1 cellular context compared by ENCODE assay signal in the genomic region with DNA sequence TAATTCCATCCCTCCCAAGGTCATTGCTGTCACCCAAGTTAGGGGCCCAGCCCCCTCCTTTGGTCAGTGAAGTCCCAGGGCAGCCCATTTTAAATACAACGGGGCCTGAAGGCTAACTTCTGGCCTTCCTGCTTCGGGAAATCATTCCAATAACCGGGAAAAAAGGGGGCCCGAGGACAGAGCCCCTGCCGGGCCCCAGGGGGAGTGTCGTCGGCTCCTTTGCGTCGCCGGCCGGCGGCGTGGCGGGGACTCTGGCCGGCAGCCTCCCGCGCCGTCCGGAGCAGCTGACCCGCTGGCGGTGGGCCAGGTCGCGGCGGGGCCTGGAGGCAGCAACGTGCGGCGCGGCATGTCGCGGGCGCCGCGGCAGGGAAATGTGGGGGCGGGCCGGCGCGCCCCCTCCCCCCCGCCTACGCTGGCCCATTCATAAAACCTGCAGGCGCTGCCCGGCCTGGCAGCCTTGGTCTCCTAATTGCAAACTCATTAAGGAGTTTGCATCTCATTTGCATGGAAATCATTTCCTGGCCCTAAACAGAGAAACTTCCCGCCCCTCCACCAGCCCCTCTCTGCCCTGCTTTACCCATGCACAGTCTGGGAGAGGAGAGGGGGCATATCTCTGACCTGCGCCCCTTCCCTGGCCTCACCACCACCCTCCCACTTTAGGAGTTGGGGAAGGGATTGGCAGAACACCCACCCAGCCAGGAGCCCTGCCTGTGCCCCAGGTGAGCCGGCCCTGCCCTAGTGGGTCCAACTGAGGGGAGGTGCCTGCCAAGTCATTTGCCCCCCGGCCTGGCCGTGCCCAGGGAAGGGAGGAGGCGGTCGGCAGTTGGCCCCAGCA.
A peak's percentile ranks its signal among the peaks of the same experiment; 100 is the strongest.
TF ChIP-seq lines count a peak whose summit lies in the region.

No MANE protein-coding gene starts in this region.

TF ChIP-seq in K562, 482 proteins besides CTCF, POLR2A, EP300 and RAD21 (continued from another document):
- TF ChIP-seq, protein P1, sequence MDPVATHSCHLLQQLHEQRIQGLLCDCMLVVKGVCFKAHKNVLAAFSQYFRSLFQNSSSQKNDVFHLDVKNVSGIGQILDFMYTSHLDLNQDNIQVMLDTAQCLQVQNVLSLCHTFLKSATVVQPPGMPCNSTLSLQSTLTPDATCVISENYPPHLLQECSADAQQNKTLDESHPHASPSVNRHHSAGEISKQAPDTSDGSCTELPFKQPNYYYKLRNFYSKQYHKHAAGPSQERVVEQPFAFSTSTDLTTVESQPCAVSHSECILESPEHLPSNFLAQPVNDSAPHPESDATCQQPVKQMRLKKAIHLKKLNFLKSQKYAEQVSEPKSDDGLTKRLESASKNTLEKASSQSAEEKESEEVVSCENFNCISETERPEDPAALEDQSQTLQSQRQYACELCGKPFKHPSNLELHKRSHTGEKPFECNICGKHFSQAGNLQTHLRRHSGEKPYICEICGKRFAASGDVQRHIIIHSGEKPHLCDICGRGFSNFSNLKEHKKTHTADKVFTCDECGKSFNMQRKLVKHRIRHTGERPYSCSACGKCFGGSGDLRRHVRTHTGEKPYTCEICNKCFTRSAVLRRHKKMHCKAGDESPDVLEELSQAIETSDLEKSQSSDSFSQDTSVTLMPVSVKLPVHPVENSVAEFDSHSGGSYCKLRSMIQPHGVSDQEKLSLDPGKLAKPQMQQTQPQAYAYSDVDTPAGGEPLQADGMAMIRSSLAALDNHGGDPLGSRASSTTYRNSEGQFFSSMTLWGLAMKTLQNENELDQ (CRISPR knock-in tag; IDR thresholded peaks at IDR 0.05; ENCODE audit: borderline replicate concordance), result no peak
- TF ChIP-seq, protein P2, sequence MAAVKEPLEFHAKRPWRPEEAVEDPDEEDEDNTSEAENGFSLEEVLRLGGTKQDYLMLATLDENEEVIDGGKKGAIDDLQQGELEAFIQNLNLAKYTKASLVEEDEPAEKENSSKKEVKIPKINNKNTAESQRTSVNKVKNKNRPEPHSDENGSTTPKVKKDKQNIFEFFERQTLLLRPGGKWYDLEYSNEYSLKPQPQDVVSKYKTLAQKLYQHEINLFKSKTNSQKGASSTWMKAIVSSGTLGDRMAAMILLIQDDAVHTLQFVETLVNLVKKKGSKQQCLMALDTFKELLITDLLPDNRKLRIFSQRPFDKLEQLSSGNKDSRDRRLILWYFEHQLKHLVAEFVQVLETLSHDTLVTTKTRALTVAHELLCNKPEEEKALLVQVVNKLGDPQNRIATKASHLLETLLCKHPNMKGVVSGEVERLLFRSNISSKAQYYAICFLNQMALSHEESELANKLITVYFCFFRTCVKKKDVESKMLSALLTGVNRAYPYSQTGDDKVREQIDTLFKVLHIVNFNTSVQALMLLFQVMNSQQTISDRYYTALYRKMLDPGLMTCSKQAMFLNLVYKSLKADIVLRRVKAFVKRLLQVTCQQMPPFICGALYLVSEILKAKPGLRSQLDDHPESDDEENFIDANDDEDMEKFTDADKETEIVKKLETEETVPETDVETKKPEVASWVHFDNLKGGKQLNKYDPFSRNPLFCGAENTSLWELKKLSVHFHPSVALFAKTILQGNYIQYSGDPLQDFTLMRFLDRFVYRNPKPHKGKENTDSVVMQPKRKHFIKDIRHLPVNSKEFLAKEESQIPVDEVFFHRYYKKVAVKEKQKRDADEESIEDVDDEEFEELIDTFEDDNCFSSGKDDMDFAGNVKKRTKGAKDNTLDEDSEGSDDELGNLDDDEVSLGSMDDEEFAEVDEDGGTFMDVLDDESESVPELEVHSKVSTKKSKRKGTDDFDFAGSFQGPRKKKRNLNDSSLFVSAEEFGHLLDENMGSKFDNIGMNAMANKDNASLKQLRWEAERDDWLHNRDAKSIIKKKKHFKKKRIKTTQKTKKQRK (IDR thresholded peaks at IDR 0.05; ENCODE audit: borderline replicate concordance, low read depth, low read length), result 0 out of 2 replicates have a peak, but pooled peaks have one; percentile 16
- TF ChIP-seq ZNF444 (CRISPR knock-in tag; IDR thresholded peaks at IDR 0.05) (peak; percentile 74), MTA3 (IDR thresholded peaks at IDR 0.05; ENCODE audit: borderline replicate concordance) (peak; percentile 88), NFIC (IDR thresholded peaks at IDR 0.05) (peak; percentile 96), KLF13 (tag; IDR thresholded peaks at IDR 0.05; ENCODE audit: borderline replicate concordance, low read depth) (no peak), FOXA3 (CRISPR knock-in tag; conservative IDR thresholded peaks at IDR 0.05 in 1 of 2, IDR thresholded peaks at IDR 0.05 in 1 of 2) (0 out of 4 replicates have a peak, but pooled peaks of 1 of the 2 experiments have one; percentile 12), KDM2B (CRISPR knock-in tag; IDR thresholded peaks at IDR 0.05) (peak; percentile 88; the same call in 1 of the 2 replicates), SOX6 (IDR thresholded peaks at IDR 0.05) (peak; percentile 69), GABPB2 (CRISPR knock-in tag; conservative IDR thresholded peaks at IDR 0.05) (0 out of 2 replicates have a peak, but pooled peaks have one; percentile 34), ZNF589 (CRISPR knock-in tag; IDR thresholded peaks at IDR 0.05; ENCODE audit: low read depth) (peak; percentile 88), NONO (IDR thresholded peaks at IDR 0.05; ENCODE audit: low read depth in 2 of 2, low read length in 1 of 2) (peak in 1 of 2 experiments; percentile 95; a peak in 2 of 4 replicates), POLR3A (IDR thresholded peaks at IDR 0.05; ENCODE audit: borderline replicate concordance, extremely low read depth, insufficient read depth, insufficient read length) (no peak), FOXP1 (CRISPR knock-in tag; IDR thresholded peaks at IDR 0.05) (peak; percentile 76; the same call in 1 of the 2 replicates), HDAC8 (tag; IDR thresholded peaks at IDR 0.05) (0 out of 2 replicates have a peak, but pooled peaks have one; percentile 78), MECOM (CRISPR knock-in tag; IDR thresholded peaks at IDR 0.05) (peak; percentile 60), STAT5B (CRISPR knock-in tag; IDR thresholded peaks at IDR 0.05) (no peak), YY1 (IDR thresholded peaks at IDR 0.05; ENCODE audit: borderline replicate concordance in 1 of 3, control insufficient read depth in 1 of 3, extremely low read depth in 1 of 3, insufficient read depth in 3 of 3, insufficient read length in 1 of 3, insufficient replicate concordance in 2 of 3, low read depth in 1 of 3, low read length in 2 of 3) (peak in 2 of 3 experiments; percentile 50 to 61), ATF7 (IDR thresholded peaks at IDR 0.05) (peak; percentile 82), ZNF644 (tag; IDR thresholded peaks at IDR 0.05; ENCODE audit: low read depth) (no peak), NR4A1 (CRISPR knock-in tag; IDR thresholded peaks at IDR 0.05) (no peak), NR4A1 (tag; IDR thresholded peaks at IDR 0.05) (peak; percentile 93), E2F3 (CRISPR knock-in tag; IDR thresholded peaks at IDR 0.05) (0 out of 2 replicates have a peak, but pooled peaks have one; percentile 38)
- TF ChIP-seq, protein P3, sequence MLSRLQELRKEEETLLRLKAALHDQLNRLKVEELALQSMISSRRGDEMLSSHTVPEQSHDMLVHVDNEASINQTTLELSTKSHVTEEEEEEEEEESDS (CRISPR knock-in tag; IDR thresholded peaks at IDR 0.05), result no peak
- TF ChIP-seq, protein P4, sequence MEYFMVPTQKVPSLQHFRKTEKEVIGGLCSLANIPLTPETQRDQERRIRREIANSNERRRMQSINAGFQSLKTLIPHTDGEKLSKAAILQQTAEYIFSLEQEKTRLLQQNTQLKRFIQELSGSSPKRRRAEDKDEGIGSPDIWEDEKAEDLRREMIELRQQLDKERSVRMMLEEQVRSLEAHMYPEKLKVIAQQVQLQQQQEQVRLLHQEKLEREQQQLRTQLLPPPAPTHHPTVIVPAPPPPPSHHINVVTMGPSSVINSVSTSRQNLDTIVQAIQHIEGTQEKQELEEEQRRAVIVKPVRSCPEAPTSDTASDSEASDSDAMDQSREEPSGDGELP (CRISPR knock-in tag; IDR thresholded peaks at IDR 0.05; ENCODE audit: borderline replicate concordance), result peak; percentile 93
